8 cellular contexts compared by ENCODE assay signal in the genomic region with DNA sequence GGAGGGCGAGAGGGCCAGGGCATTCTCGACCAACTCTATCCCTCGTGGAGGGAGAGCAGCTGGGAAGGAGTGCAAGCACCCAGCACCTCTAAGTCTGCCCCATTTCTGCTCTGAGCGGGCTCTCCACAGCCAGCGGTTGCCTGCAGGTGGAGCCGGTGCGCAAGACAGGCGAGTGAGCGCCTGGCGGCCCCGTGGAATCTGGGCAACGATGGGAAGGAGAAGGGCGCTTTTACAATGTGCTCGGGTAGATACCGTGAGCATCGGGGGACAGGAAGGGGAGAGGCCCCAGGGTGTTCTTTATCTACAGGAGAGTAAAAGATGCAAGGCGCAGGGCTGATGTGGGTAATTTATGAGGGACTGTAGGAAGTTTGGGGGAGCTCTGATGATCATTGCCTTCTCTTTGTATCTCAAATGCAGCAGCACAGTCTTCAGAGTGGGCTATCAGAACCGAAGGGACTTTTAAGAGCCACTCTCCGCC. TPM values are rescaled to one million over a fixed set of nuclear protein-coding genes. Genes with fewer than 3 reads are reported as not detected.
A peak's percentile ranks its signal among the peaks of the same experiment; 100 is the strongest.
DNase-seq lines count a peak whose midpoint lies in the region; ATAC-seq and TF ChIP-seq lines count a peak whose summit lies in the region.

No MANE protein-coding gene starts in this region.

- intact Hi-C loops in lower leg skin (cut with DNase I; ENCODE audit: low total_unique reads) = loop anchor here (10.0 kb wide), 1 partner anchor 244 kb away; a partner anchor contains a TSS

- 0% methylated on average over 18 to 19 of the region's 19 CpGs for WGBS in lower leg skin, 2 donors

- TF ChIP-seq CTCF in BJ (IDR thresholded peaks at IDR 0.05; ENCODE audit: insufficient read depth, low read depth, low read length) (peak; percentile 94), lower leg skin (IDR thresholded peaks at IDR 0.05) (peak in 1 of 3 donors; percentile 13)

- peak; percentile 63 for ATAC-seq in HG03439 (IDR thresholded peaks at IDR 0.05; ENCODE audit: unreplicated experiment)

- no peaks in the 10 kb centered on the region for H3K36me3 ChIP-seq in BJ (ENCODE audit: control insufficient read depth, insufficient read depth, low read length)

- DNase-seq in BJ (ENCODE audit: low read depth) (no peak), GM19238 (ENCODE audit: insufficient read length, low spot score) (peak; percentile 87), NCI-H748 (lab: John Stamatoyannopoulos, UW; ENCODE audit: unreplicated experiment) (peak; percentile 84), dermis microvascular lymphatic vessel endothelial cell (ENCODE audit: low read depth in 2 of 2) (peak; percentile 48 to 82), lower leg skin (ENCODE audit: low spot score in 2 of 2) (peak; percentile 70 to 95)
- peak; percentile 68 to 76 for DNase-seq in activated CD4-positive, alpha-beta T cell treated with anti-CD3 and anti-CD28 coated beads, Interleukin-2, amount 50 U/mL, for 24 hours (ENCODE audit: low read depth in 1 of 2, low spot score in 1 of 2)
- peak; percentile 77 to 79 for DNase-seq in stimulated activated CD4-positive, alpha-beta T cell treated with anti-CD3 and anti-CD28 coated beads, Interleukin-4, amount 100 ng/mL, for 4 hours

- H3K4me3 ChIP-seq in BJ (ENCODE audit: low read depth, low read length) (peak overlapping the region; percentile 88), lower leg skin (ENCODE audit: low read depth, poor library complexity, severe bottlenecking) (peak overlapping the region; percentile 63)

- H3K27me3 ChIP-seq in BJ (ENCODE audit: control insufficient read depth, insufficient read depth, low read length) = no peaks in the 10 kb centered on the region

- POLR2A ChIA-PET in BJ (lab: Charles Lee) = no interaction called here

- CTCF ChIA-PET in BJ (lab: Yijun Ruan, JAX) = interaction anchor here (0.5 to 2.2 kb wide), 23 partner anchors 10 to 594 kb away, joined by 3 to 11 read pairs (median 4); a partner anchor contains a TSS

- TF ChIP-seq POLR2A in lower leg skin (IDR thresholded peaks at IDR 0.05) = no peak

RNA-seq across cellular contexts. Expression of a gene that starts 0.9 kb away (rescaled TPM):
- 11.1 and 19.0 TPM in 2 replicates for polyA plus RNA-seq in BJ (2011; rRNA removed)
- 27.1 and 27.4 TPM in 2 replicates for polyA minus RNA-seq in BJ (2011; rRNA and poly(A)+ RNA removed)
- total RNA-seq in dermis microvascular lymphatic vessel endothelial cell (10.0 and 10.1 TPM in 2 replicates), lower leg skin (10 to 100 TPM; 14.8 to 25.5 (median 21.2) TPM)

RNA-seq across cellular contexts. Expression of a gene that starts 47.6 kb away (rescaled TPM):
- polyA plus RNA-seq in BJ (2011; rRNA removed) = 0.97 and 1.8 TPM in 2 replicates
- polyA minus RNA-seq in BJ (2011; rRNA and poly(A)+ RNA removed) = 1.5 and 1.6 TPM in 2 replicates
- total RNA-seq in dermis microvascular lymphatic vessel endothelial cell (6.2 and 8.7 TPM in 2 replicates), lower leg skin (10 to 100 TPM; 10.5 to 24.8 (median 12.8) TPM)
